Comparison of ENCODE assay signal across 8 cellular contexts in genomic region chr20:48738399-48739304, GRCh38.
DNase-seq lines count a peak whose midpoint lies in the region; ATAC-seq and TF ChIP-seq lines count a peak whose summit lies in the region.

No MANE protein-coding gene starts in this region.

- H3K36me3 Mint-ChIP-seq in T-helper 2 cell treated with Interferon-gamma antibody and Interleukin-4, amounts not matched to agents 5 μg/mL and 100 μg/mL, for 36 hours (ENCODE audit: low read depth) = peaks cover 34% of the 10 kb centered on the region

- TF ChIP-seq POLR2A in GM18505 (IDR thresholded peaks at IDR 0.05; ENCODE audit: borderline replicate concordance, extremely low read depth, insufficient read depth, insufficient read length) (peak; percentile 65), esophagus muscularis mucosa (IDR thresholded peaks at IDR 0.05; ENCODE audit: low read depth) (no peak)

- no peaks in the 10 kb centered on the region for H3K9me3 ChIP-seq in left ventricle myocardium inferior (replicated peaks)
- no peaks in the 10 kb centered on the region for H3K9me3 ChIP-seq in upper lobe of right lung
- no peaks in the 10 kb centered on the region for H3K9me3 ChIP-seq in esophagus muscularis mucosa

- no peak for TF ChIP-seq CTCF in left ventricle myocardium inferior (IDR thresholded peaks at IDR 0.05; ENCODE audit: borderline replicate concordance)
- TF ChIP-seq CTCF in upper lobe of right lung (IDR thresholded peaks at IDR 0.05) = no peak
- TF ChIP-seq CTCF in esophagus muscularis mucosa (IDR thresholded peaks at IDR 0.05) = no peak

- H3K27ac ChIP-seq in left ventricle myocardium inferior (replicated peaks) (peak overlapping the region; percentile 12), upper lobe of right lung (peak overlapping the region; percentile 30), esophagus muscularis mucosa (replicated peaks in 1 of 4) (peak overlapping the region in 1 of 4 donors; percentile 15)

- WGBS in esophagus muscularis mucosa = 58% methylated on average over 6 of the region's 11 CpGs

- no peak for TF ChIP-seq EP300 in esophagus muscularis mucosa (IDR thresholded peaks at IDR 0.05)

- H3K4me3 ChIP-seq in left ventricle myocardium inferior (no peak overlapping the region), upper lobe of right lung (no peak overlapping the region), esophagus muscularis mucosa (no peak overlapping the region)

- intact Hi-C loops in left ventricle myocardium inferior (cut with micrococcal nuclease) (loop anchor here (5.0 kb wide), 1 partner anchor 51 kb away; no protein-coding TSS in a partner anchor), upper lobe of right lung (cut with DNase I) (no loop called here), esophagus muscularis mucosa (cut with DNase I) (no loop called here)

- H3K27me3 Mint-ChIP-seq in T-helper 2 cell treated with Interferon-gamma antibody and Interleukin-4, amounts not matched to agents 5 μg/mL and 100 μg/mL, for 36 hours (ENCODE audit: low read depth) = no peaks in the 10 kb centered on the region

- peaks cover 49% of the 10 kb centered on the region for H3K4me1 Mint-ChIP-seq in T-helper 2 cell treated with Interferon-gamma antibody and Interleukin-4, amounts not matched to agents 5 μg/mL and 100 μg/mL, for 36 hours (ENCODE audit: low read depth)

- peaks cover 7% of the 10 kb centered on the region for H3K36me3 ChIP-seq in left ventricle myocardium inferior
- H3K36me3 ChIP-seq in upper lobe of right lung = no peaks in the 10 kb centered on the region
- H3K36me3 ChIP-seq in esophagus muscularis mucosa = peaks cover 0 to 43% (median 18%) of the 10 kb centered on the region in 4 donors

- peak overlapping the region; percentile 55 for H3K4me3 Mint-ChIP-seq in T-helper 2 cell treated with Interferon-gamma antibody and Interleukin-4, amounts not matched to agents 5 μg/mL and 100 μg/mL, for 36 hours

- ATAC-seq in GM18505 (IDR thresholded peaks at IDR 0.05; ENCODE audit: unreplicated experiment) (peak; percentile 56), HG02571 (IDR thresholded peaks at IDR 0.05; ENCODE audit: unreplicated experiment) (peak; percentile 54), upper lobe of right lung (no peak)

- H3K27me3 ChIP-seq in left ventricle myocardium inferior (ENCODE audit: low read depth) (no peaks in the 10 kb centered on the region), upper lobe of right lung (no peaks in the 10 kb centered on the region), esophagus muscularis mucosa (peaks cover 0 to 3% (median 0%) of the 10 kb centered on the region in 4 donors)

- H3K4me1 ChIP-seq in left ventricle myocardium inferior (peaks cover 39% of the 10 kb centered on the region), upper lobe of right lung (peaks cover 22% of the 10 kb centered on the region), esophagus muscularis mucosa (peaks cover 12 to 14% (median 12%) of the 10 kb centered on the region in 4 donors)

- peak overlapping the region; percentile 84 for H3K27ac Mint-ChIP-seq in T-helper 2 cell treated with Interferon-gamma antibody and Interleukin-4, amounts not matched to agents 5 μg/mL and 100 μg/mL, for 36 hours

- DNase-seq in T-helper 2 cell treated with Interferon-gamma antibody and Interleukin-4, amounts not matched to agents 5 μg/mL and 100 μg/mL, for 36 hours (ENCODE audit: low spot score) = peak; percentile 78
- DNase-seq in left ventricle myocardium inferior = no peak
- no peak for DNase-seq in upper lobe of right lung
- no peak for DNase-seq in HK-2 (ENCODE audit: unreplicated experiment)
- no peak for DNase-seq in C1 segment of cervical spinal cord (lab: John Stamatoyannopoulos, UW)
- DNase-seq in esophagus muscularis mucosa (ENCODE audit: extremely low spot score) = no peak

- H3K9me3 Mint-ChIP-seq in T-helper 2 cell treated with Interferon-gamma antibody and Interleukin-4, amounts not matched to agents 5 μg/mL and 100 μg/mL, for 36 hours = no peaks in the 10 kb centered on the region
